17 cellular contexts compared by ENCODE assay signal in genomic region chr7:2999078-2999500, GRCh38. TPM values are rescaled to one million over a fixed set of nuclear protein-coding genes. Genes with fewer than 3 reads are reported as not detected.
DNase-seq lines count a peak whose midpoint lies in the region; ATAC-seq and TF ChIP-seq lines count a peak whose summit lies in the region.
"Had no signal": no experiment of that assay in that cellular context is flagged by ENCODE, and none has a peak within 500 bp of the region (broad histone marks: within the 10 kb centered on the region; RNA-seq: fewer than 3 reads in every experiment).

No MANE protein-coding gene starts in this region.

- H3K27ac Mint-ChIP-seq in CD4-positive, alpha-beta memory T cell = peak overlapping the region in 5 of 7 donors; percentile 29 to 75 (median 50)
- H3K27ac Mint-ChIP-seq in Calu3 (ENCODE audit: unreplicated experiment) = peak overlapping the region; percentile 60
- H3K27ac Mint-ChIP-seq in naive thymus-derived CD8-positive, alpha-beta T cell = peak overlapping the region in 9 of 10 donors; percentile 25 to 87 (median 66)

- no peak overlapping the region for H3K4me3 Mint-ChIP-seq in CD4-positive, alpha-beta memory T cell
- no peak overlapping the region for H3K4me3 Mint-ChIP-seq in Calu3 (ENCODE audit: low read depth, unreplicated experiment)
- peak overlapping the region in 1 of 10 donors; percentile 34 for H3K4me3 Mint-ChIP-seq in naive thymus-derived CD8-positive, alpha-beta T cell
- H3K4me3 Mint-ChIP-seq: stimulated activated naive CD8-positive, alpha-beta T cell treated with anti-CD3 and anti-CD28 coated beads, Interleukin-15, amount 100 ng/mL, for 72 hours had no signal

- no peaks in the 10 kb centered on the region for H3K9me3 ChIP-seq in CD4-positive, alpha-beta memory T cell (ENCODE audit: control insufficient read depth in 1 of 2, low read length in 2 of 2)
- H3K9me3 ChIP-seq: BE2C, esophagus squamous epithelium had no signal

- no TSS peak for BruUV-seq in Calu3 (replicated peaks; lab: Mats Ljungman, UMichigan)

- peaks cover 5% of the 10 kb centered on the region for H3K4me1 ChIP-seq in CD4-positive, alpha-beta memory T cell (ENCODE audit: insufficient read depth, low read length)
- H3K4me1 ChIP-seq: BE2C had no signal

- H3K36me3 Mint-ChIP-seq in CD4-positive, alpha-beta memory T cell = peaks cover 57 to 67% of the 10 kb centered on the region in 2 donors
- H3K36me3 Mint-ChIP-seq in Calu3 (ENCODE audit: insufficient read depth, unreplicated experiment) = no peaks in the 10 kb centered on the region
- peaks cover 18 to 68% (median 41%) of the 10 kb centered on the region in 3 donors for H3K36me3 Mint-ChIP-seq in naive thymus-derived CD8-positive, alpha-beta T cell

- no peaks in the 10 kb centered on the region for H3K27me3 ChIP-seq in CD4-positive, alpha-beta memory T cell (ENCODE audit: insufficient read depth, low read length)
- H3K27me3 ChIP-seq: BE2C, esophagus squamous epithelium had no signal

- H3K4me3 ChIP-seq in CD4-positive, alpha-beta memory T cell (ENCODE audit: low read length in 2 of 2) = no peak overlapping the region
- H3K4me3 ChIP-seq: esophagus squamous epithelium had no signal

- H3K27ac ChIP-seq in CD4-positive, alpha-beta memory T cell (ENCODE audit: low read depth, low read length) = no peak overlapping the region
- H3K27ac ChIP-seq: esophagus squamous epithelium had no signal

- H3K27me3 Mint-ChIP-seq in CD4-positive, alpha-beta memory T cell = no peaks in the 10 kb centered on the region
- H3K27me3 Mint-ChIP-seq in Calu3 (ENCODE audit: unreplicated experiment) = no peaks in the 10 kb centered on the region
- no peaks in the 10 kb centered on the region for H3K27me3 Mint-ChIP-seq in naive thymus-derived CD8-positive, alpha-beta T cell
- H3K27me3 Mint-ChIP-seq: stimulated activated naive CD8-positive, alpha-beta T cell treated with anti-CD3 and anti-CD28 coated beads, Interleukin-15, amount 100 ng/mL, for 72 hours had no signal

- H3K9me3 Mint-ChIP-seq in CD4-positive, alpha-beta memory T cell = peaks cover 0 to 15% (median 5%) of the 10 kb centered on the region in 8 donors
- peaks cover 4% of the 10 kb centered on the region for H3K9me3 Mint-ChIP-seq in Calu3 (ENCODE audit: low read depth, unreplicated experiment)
- H3K9me3 Mint-ChIP-seq in naive thymus-derived CD8-positive, alpha-beta T cell = peaks cover 0 to 12% (median 4%) of the 10 kb centered on the region in 9 donors

- CTCF ChIA-PET in CD4-positive, alpha-beta memory T cell (lab: Charles Lee; ENCODE audit: partially characterized antibody) = interaction anchor here (0.7 to 1.1 kb wide), 5 partner anchors 9 to 156 kb away, joined by 3 read pairs; no protein-coding TSS in a partner anchor
- CTCF ChIA-PET in Calu3 (lab: Charles Lee) = interaction anchor here (0.6 to 1.7 kb wide), 4 partner anchors 23 to 971 kb away, joined by 3 to 7 read pairs (median 6); no protein-coding TSS in a partner anchor

- no peak for DNase-seq in CD4-positive, alpha-beta memory T cell
- DNase-seq in Calu3 = peak; percentile 19
- peak; percentile 33 for DNase-seq in dermis blood vessel endothelial cell
- no peak for DNase-seq in naive thymus-derived CD8-positive, alpha-beta T cell
- DNase-seq in AG20443 (ENCODE audit: low spot score) = no peak
- DNase-seq: activated CD4-positive, alpha-beta T cell treated with anti-CD3 and anti-CD28 coated beads for 48 hours; BE2C; effector CD8-positive, alpha-beta T cell; esophagus squamous epithelium; left ventricle myocardium superior; NCI-H1417 treated with DMSO at 0.1 percent for 48 hours; NCI-H2171; NCI-H526 treated with DMSO at 0.1 percent for 48 hours; stimulated activated CD4-positive, alpha-beta T cell treated with anti-CD3 and anti-CD28 coated beads, Interleukin-1b, Interleukin-23, amount 100 ng/mL, for 48 hours; stimulated activated naive CD8-positive, alpha-beta T cell treated with anti-CD3 and anti-CD28 coated beads, Interleukin-15, amount 100 ng/mL, for 72 hours had no signal

- peaks cover 22 to 66% (median 40%) of the 10 kb centered on the region in 4 donors for H3K4me1 Mint-ChIP-seq in CD4-positive, alpha-beta memory T cell
- H3K4me1 Mint-ChIP-seq in Calu3 (ENCODE audit: low read depth, unreplicated experiment) = peaks cover 25% of the 10 kb centered on the region
- H3K4me1 Mint-ChIP-seq in naive thymus-derived CD8-positive, alpha-beta T cell = peaks cover 27 to 68% (median 40%) of the 10 kb centered on the region in 4 donors

- intact Hi-C loops in CD4-positive, alpha-beta memory T cell (cut with micrococcal nuclease) = no loop called here
- intact Hi-C loops in Calu3 (cut with micrococcal nuclease; ENCODE audit: unreplicated experiment) = no loop called here

- H3K36me3 ChIP-seq in CD4-positive, alpha-beta memory T cell (ENCODE audit: insufficient read depth, low read length) = peaks cover 27% of the 10 kb centered on the region
- H3K36me3 ChIP-seq: BE2C, esophagus squamous epithelium had no signal

- no peak for ATAC-seq in naive thymus-derived CD8-positive, alpha-beta T cell
- no peak for ATAC-seq in GM21390 (IDR thresholded peaks at IDR 0.05; ENCODE audit: unreplicated experiment)
- no peak for ATAC-seq in HG02759 (IDR thresholded peaks at IDR 0.05; ENCODE audit: unreplicated experiment)
- ATAC-seq: left ventricle myocardium superior; stimulated activated naive CD8-positive, alpha-beta T cell treated with anti-CD3 and anti-CD28 coated beads, Interleukin-15, amount 100 ng/mL, for 72 hours had no signal

- POLR2A ChIA-PET in CD4-positive, alpha-beta memory T cell (lab: Charles Lee; ENCODE audit: partially characterized antibody) = no interaction called here
- POLR2A ChIA-PET in naive thymus-derived CD8-positive, alpha-beta T cell (lab: Charles Lee) = interaction anchor here (1.1 kb wide), 1 partner anchor 17 kb away, joined by 3 read pairs; no protein-coding TSS in a partner anchor

- no peak for TF ChIP-seq CTCF in Calu3 (IDR thresholded peaks at IDR 0.05; ENCODE audit: unreplicated experiment)

RNA-seq across cellular contexts. Expression of gene CARD11, which starts 44.6 kb away (rescaled TPM):
- total RNA-seq in CD4-positive, alpha-beta memory T cell = 100 to 1,000 TPM; 131 to 136 TPM
- polyA plus RNA-seq in CD4-positive, alpha-beta memory T cell = 10 to 100 TPM in 1 of 2 donors, 1 to 10 TPM in 1; 4.9 to 39.6 TPM
- total RNA-seq in Calu3 (2022) = 79.2 and 87.2 TPM in 2 replicates
- total RNA-seq in dermis blood vessel endothelial cell = 1.1 and 1.4 TPM in 2 replicates
- total RNA-seq in naive thymus-derived CD8-positive, alpha-beta T cell = 100 to 1,000 TPM; 104 to 109 TPM
- 10 to 100 TPM; 10.8 to 40.2 (median 18.9) TPM for polyA plus RNA-seq in naive thymus-derived CD8-positive, alpha-beta T cell

Comparison
In these comparisons a context has a peak if more than half of its experiments do, and no peak if none do; other contexts are left out.
1. DNase-seq: peak in Calu3 (single experiment) and dermis blood vessel endothelial cell (single experiment); none in CD4-positive, alpha-beta memory T cell (0 of 5), naive thymus-derived CD8-positive, alpha-beta T cell (0 of 10) and AG20443 (single experiment).
2. RNA of gene CARD11, which starts 44.6 kb away (total RNA-seq): 131 to 136 TPM in CD4-positive, alpha-beta memory T cell, 104 to 109 TPM in naive thymus-derived CD8-positive, alpha-beta T cell and 79.2 to 87.2 TPM in Calu3; 1.1 to 1.4 TPM in dermis blood vessel endothelial cell; every median in the first group is over 10 times any median in the second.
3. Peak in every context shown above with its lines, with median percentiles within 50 percentile points of each other: H3K27ac Mint-ChIP-seq.